ENCODE assay signal across 12 cellular contexts in the genomic region with DNA sequence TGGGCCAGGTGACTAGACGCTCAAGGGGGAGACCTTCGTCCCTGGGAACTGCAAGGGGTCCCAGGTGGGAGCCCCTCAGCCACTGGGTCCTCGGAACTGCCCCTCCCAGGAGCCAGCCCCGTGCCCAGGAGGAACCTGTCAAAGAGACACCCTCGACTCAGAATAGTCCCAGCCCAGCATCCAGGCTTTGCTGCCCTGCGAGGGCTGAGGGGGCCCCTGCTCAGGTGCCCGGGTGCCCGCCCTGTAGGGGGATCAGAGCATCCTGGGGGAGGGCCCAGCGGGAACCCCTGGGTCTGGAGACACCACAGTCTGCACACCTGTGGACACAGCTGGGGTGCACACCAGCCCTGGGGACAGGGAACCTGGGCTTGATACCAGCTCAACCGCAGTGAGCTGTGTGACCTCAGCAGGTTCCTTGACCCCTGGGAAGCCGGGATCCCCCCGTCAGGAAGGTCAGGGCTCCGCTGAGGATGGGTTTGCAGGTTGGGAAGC. TPM values are rescaled to one million over a fixed set of nuclear protein-coding genes. Genes with fewer than 3 reads are reported as not detected.
DNase-seq lines count a peak whose midpoint lies in the region; TF ChIP-seq lines count a peak whose summit lies in the region.
"Had no signal": no experiment of that assay in that cellular context is flagged by ENCODE, and none has a peak within 500 bp of the region (broad histone marks: within the 10 kb centered on the region; RNA-seq: fewer than 3 reads in every experiment).

No MANE protein-coding gene starts in this region.

- 24 to 52% (median 33%) methylated on average over 3 to 13 of the region's 13 CpGs for WGBS in stomach, 5 donors

- DNase-seq in HFFc6 (no peak), dorsolateral prefrontal cortex (no peak), mesothelial cell of epicardium (ENCODE audit: low spot score in 2 of 2, unreplicated experiment in 2 of 2) (no peak), stomach (no peak), cerebellum (ENCODE audit: low spot score) (no peak), endothelial cell (ENCODE audit: low spot score) (no peak), NOMO-1 treated with dmso at 0.1 percent for 144 hours (lab: John Stamatoyannopoulos, UW; ENCODE audit: unreplicated experiment) (no peak), islet precursor cell (no peak)
- DNase-seq: activated CD4-positive, alpha-beta T cell treated with anti-CD3 and anti-CD28 coated beads for 48 hours; activated gamma-delta T cell; CD8-positive, alpha-beta T cell had no signal

- H3K4me3 Mint-ChIP-seq in HFFc6 (peak overlapping the region; percentile 70; the same call in 1 of the 2 replicates), mesothelial cell of epicardium (peak overlapping the region; percentile 6), endothelial cell (ENCODE audit: unreplicated experiment) (no peak overlapping the region)
- H3K4me3 Mint-ChIP-seq: CD8-positive, alpha-beta T cell had no signal

- TF ChIP-seq POLR2A in stomach (IDR thresholded peaks at IDR 0.05): no peak

- no peaks in the 10 kb centered on the region for H3K36me3 ChIP-seq in stomach
- H3K36me3 ChIP-seq: HAP-1 had no signal

- H3K27me3 ChIP-seq in dorsolateral prefrontal cortex: peaks cover 0 to 4% (median 0%) of the 10 kb centered on the region in 45 donors
- peaks cover 0 to 70% (median 17%) of the 10 kb centered on the region in 3 donors for H3K27me3 ChIP-seq in stomach

- H3K4me3 ChIP-seq in dorsolateral prefrontal cortex (peak overlapping the region; percentile 28 to 72 (median 56)), stomach (peak overlapping the region; percentile 42 to 66 (median 58))
- H3K4me3 ChIP-seq: HAP-1 had no signal

- H3K9me3 Mint-ChIP-seq in HFFc6 (no peaks in the 10 kb centered on the region), mesothelial cell of epicardium (no peaks in the 10 kb centered on the region), endothelial cell (ENCODE audit: unreplicated experiment) (no peaks in the 10 kb centered on the region)
- H3K9me3 Mint-ChIP-seq: CD8-positive, alpha-beta T cell had no signal

- H3K27ac ChIP-seq in dorsolateral prefrontal cortex: peak overlapping the region in 57 of 59 donors; percentile 27 to 93 (median 84)
- peak overlapping the region; percentile 58 to 85 (median 79) for H3K27ac ChIP-seq in stomach

- H3K27ac Mint-ChIP-seq in HFFc6: no peak overlapping the region
- H3K27ac Mint-ChIP-seq in mesothelial cell of epicardium: no peak overlapping the region
- no peak overlapping the region for H3K27ac Mint-ChIP-seq in endothelial cell (ENCODE audit: unreplicated experiment)
- H3K27ac Mint-ChIP-seq: CD8-positive, alpha-beta T cell had no signal

- peaks cover 35 to 92% (median 80%) of the 10 kb centered on the region in 4 donors for H3K4me1 ChIP-seq in stomach
- H3K4me1 ChIP-seq: HAP-1 had no signal

- TF ChIP-seq CTCF in HFFc6 (IDR thresholded peaks at IDR 0.05) (no peak), dorsolateral prefrontal cortex (IDR thresholded peaks at IDR 0.05 in 54 of 56, conservative IDR thresholded peaks at IDR 0.05 in 2 of 56; ENCODE audit: low read depth in 1 of 56, partially characterized antibody in 56 of 56) (no peak), mesothelial cell of epicardium (IDR thresholded peaks at IDR 0.05; ENCODE audit: unreplicated experiment) (no peak), stomach (IDR thresholded peaks at IDR 0.05) (no peak), endothelial cell (IDR thresholded peaks at IDR 0.05; ENCODE audit: unreplicated experiment) (no peak)

- peaks cover 59% of the 10 kb centered on the region for H3K4me1 Mint-ChIP-seq in HFFc6 (ENCODE audit: low read depth)
- peaks cover 58% of the 10 kb centered on the region for H3K4me1 Mint-ChIP-seq in mesothelial cell of epicardium
- peaks cover 18% of the 10 kb centered on the region for H3K4me1 Mint-ChIP-seq in endothelial cell (ENCODE audit: unreplicated experiment)

- H3K27me3 Mint-ChIP-seq in HFFc6 (ENCODE audit: insufficient read depth) (peaks cover 22% of the 10 kb centered on the region), mesothelial cell of epicardium (ENCODE audit: low read depth) (peaks cover 5% of the 10 kb centered on the region), endothelial cell (ENCODE audit: unreplicated experiment) (peaks cover 9% of the 10 kb centered on the region)

- no peaks in the 10 kb centered on the region for H3K9me3 ChIP-seq in stomach
- H3K9me3 ChIP-seq: HAP-1 had no signal

- no peaks in the 10 kb centered on the region for H3K36me3 Mint-ChIP-seq in HFFc6 (ENCODE audit: low read depth)
- H3K36me3 Mint-ChIP-seq in mesothelial cell of epicardium: no peaks in the 10 kb centered on the region
- H3K36me3 Mint-ChIP-seq in endothelial cell (ENCODE audit: low read depth, unreplicated experiment): peaks cover 8% of the 10 kb centered on the region
- H3K36me3 Mint-ChIP-seq: CD8-positive, alpha-beta T cell had no signal

- TF ChIP-seq EP300 in stomach (IDR thresholded peaks at IDR 0.05): no peak

- intact Hi-C loops in dorsolateral prefrontal cortex (cut with DNase I): loop anchor here (5.0 to 10.0 kb wide), 2 partner anchors 34 to 164 kb away; a partner anchor contains a TSS
- intact Hi-C loops in stomach (cut with DNase I; ENCODE audit: low total_unique reads): loop anchor here (10.0 kb wide), 1 partner anchor 164 kb away; a partner anchor contains a TSS

RNA-seq across cellular contexts. Expression of a gene that starts 0.4 kb away (rescaled TPM):
- total RNA-seq in HFFc6 (2021; fragmentation: NEBNext Ultra II Directional; extraction: Animal tissue kit (Norgen Biotek cat#: 25700)): 10 to 100 TPM in 5 of 6 experiments, 1 to 10 TPM in 1; 4.7 to 25.8 (median 19.1) TPM
- total RNA-seq in dorsolateral prefrontal cortex (10 to 100 TPM in 117 of 120 experiments, 1 to 10 TPM in 3; 8.1 to 58.9 (median 19.5) TPM), mesothelial cell of epicardium (32.9 to 37.4 TPM (median 33.2 TPM) in 3 replicates), stomach (100 to 1,000 TPM in 3 of 5 donors, 10 to 100 TPM in 2; 30.3 to 274 (median 122) TPM), cerebellum (27.0 TPM), endothelial cell (ENCODE audit: unreplicated experiment) (44.8 TPM)
- 10 to 100 TPM; 19.4 to 57.6 (median 28.8) TPM for polyA plus RNA-seq in stomach
- total RNA-seq: CD8-positive, alpha-beta T cell had no signal

RNA-seq across cellular contexts. Expression of a gene that starts 55.2 kb away (rescaled TPM):
- 10 to 100 TPM; 57.8 to 75.6 (median 67.2) TPM for total RNA-seq in HFFc6 (2021; fragmentation: NEBNext Ultra II Directional; extraction: Animal tissue kit (Norgen Biotek cat#: 25700))
- total RNA-seq in dorsolateral prefrontal cortex: 100 to 1,000 TPM in 79 of 120 experiments, 10 to 100 TPM in 41; 39.1 to 162 (median 111) TPM
- 54.6 to 56.0 TPM (median 54.9 TPM) in 3 replicates for total RNA-seq in mesothelial cell of epicardium
- 10 to 100 TPM in 3 of 5 donors, 1 to 10 TPM in 2; 2.9 to 21.0 (median 10.1) TPM for total RNA-seq in stomach
- polyA plus RNA-seq in stomach: 10 to 100 TPM in 1 of 3 donors, 1 to 10 TPM in 2; 6.0 to 26.6 (median 7.2) TPM
- total RNA-seq in cerebellum: 15.2 TPM
- 51.0 TPM for total RNA-seq in endothelial cell (ENCODE audit: unreplicated experiment)
